1 cellular context compared by ENCODE assay signal in genomic region chr9:98986866-98987653, GRCh38.
TF ChIP-seq lines count a peak whose summit lies in the region.

No MANE protein-coding gene starts in this region.

TF ChIP-seq in IMR-90, 13 proteins besides CTCF, POLR2A, EP300 and RAD21:
- no peak for TF ChIP-seq MAFK (IDR thresholded peaks at IDR 0.05; ENCODE audit: low read depth, low read length)
- TF ChIP-seq CEBPB (IDR thresholded peaks at IDR 0.05; ENCODE audit: low read depth, low read length): no peak
- TF ChIP-seq MXI1 (IDR thresholded peaks at IDR 0.05; ENCODE audit: borderline replicate concordance, low read depth, low read length): no peak
- no peak for TF ChIP-seq NFE2L2 (IDR thresholded peaks at IDR 0.05; ENCODE audit: low read depth, low read length)
- no peak for TF ChIP-seq BHLHE40 (IDR thresholded peaks at IDR 0.05; ENCODE audit: low read depth, low read length)
- TF ChIP-seq MAZ (IDR thresholded peaks at IDR 0.05; ENCODE audit: borderline replicate concordance, low read depth, low read length): no peak
- no peak for TF ChIP-seq FOS (IDR thresholded peaks at IDR 0.05; ENCODE audit: low read depth, low read length)
- TF ChIP-seq ELK1 (IDR thresholded peaks at IDR 0.05; ENCODE audit: borderline replicate concordance, low read depth, low read length): no peak
- no peak for TF ChIP-seq SMC3 (IDR thresholded peaks at IDR 0.05; ENCODE audit: low read depth, low read length)
- TF ChIP-seq CHD1 (IDR thresholded peaks at IDR 0.05; ENCODE audit: low read depth, low read length): no peak
- TF ChIP-seq USF2 (IDR thresholded peaks at IDR 0.05; ENCODE audit: low read depth, low read length): no peak
- no peak for TF ChIP-seq RCOR1 (IDR thresholded peaks at IDR 0.05; ENCODE audit: insufficient replicate concordance, low read length)
- TF ChIP-seq RFX5 (IDR thresholded peaks at IDR 0.05; ENCODE audit: low read depth, low read length): no peak
